In the genomic region with DNA sequence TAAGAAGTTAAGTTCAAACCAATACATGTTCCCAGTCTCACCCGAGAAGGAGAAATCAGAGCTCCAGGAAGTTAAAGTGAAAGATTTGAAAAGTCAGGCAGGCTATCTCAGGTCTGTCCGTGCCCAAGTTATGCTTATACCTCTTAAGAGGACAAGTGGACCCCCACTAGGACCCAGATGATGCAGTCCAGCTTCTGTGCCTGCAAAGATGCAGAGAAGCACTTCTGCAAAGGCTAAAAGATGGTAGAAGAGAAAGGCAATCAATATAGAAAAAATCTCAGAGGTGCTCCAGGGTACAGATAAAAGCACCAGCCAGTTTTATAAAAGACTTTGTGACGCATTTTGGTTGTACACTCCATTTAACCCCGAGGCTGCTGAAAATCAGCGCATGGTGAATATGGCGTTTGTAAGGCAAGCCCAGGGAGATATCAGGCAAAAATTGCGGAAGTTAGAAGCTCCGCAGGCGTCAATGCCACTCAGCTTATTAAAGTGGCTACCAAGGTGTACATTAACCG, we compare ENCODE assay signal across 9 cellular contexts. TPM values are rescaled to one million over a fixed set of nuclear protein-coding genes. Genes with fewer than 3 reads are reported as not detected.
DNase-seq lines count a peak whose midpoint lies in the region; ATAC-seq and TF ChIP-seq lines count a peak whose summit lies in the region.
"Had no signal": no experiment of that assay in that cellular context is flagged by ENCODE, and none has a peak within 500 bp of the region (broad histone marks: within the 10 kb centered on the region; RNA-seq: fewer than 3 reads in every experiment).

No MANE protein-coding gene starts in this region.

- TF ChIP-seq EP300 in upper lobe of left lung (IDR thresholded peaks at IDR 0.05), result no peak

- peaks cover 2% of the 10 kb centered on the region for H3K36me3 Mint-ChIP-seq in central memory CD8-positive, alpha-beta T cell (ENCODE audit: insufficient read depth)

- TF ChIP-seq CTCF in GM12865 (IDR thresholded peaks at IDR 0.05; ENCODE audit: insufficient read depth, low read depth, low read length, missing control alignments), result no peak
- no peak for TF ChIP-seq CTCF in lower lobe of right lung (IDR thresholded peaks at IDR 0.05)
- TF ChIP-seq CTCF in upper lobe of left lung (IDR thresholded peaks at IDR 0.05), result no peak

- 4 to 8% methylated on average over 10 of the region's 10 CpGs for WGBS in upper lobe of left lung, 2 donors

- H3K4me1 ChIP-seq in lower lobe of right lung (peaks cover 25% of the 10 kb centered on the region), upper lobe of left lung (peaks cover 5 to 20% (median 8%) of the 10 kb centered on the region in 4 donors)

- H3K36me3 ChIP-seq in lower lobe of right lung (no peaks in the 10 kb centered on the region), upper lobe of left lung (no peaks in the 10 kb centered on the region)

- no peaks in the 10 kb centered on the region for H3K27me3 ChIP-seq in lower lobe of right lung (ENCODE audit: low read depth)
- H3K27me3 ChIP-seq in upper lobe of left lung, result no peaks in the 10 kb centered on the region

- ATAC-seq in HG03135 (IDR thresholded peaks at IDR 0.05; ENCODE audit: unreplicated experiment) (peak; percentile 49), lower lobe of right lung (peak; percentile 51 to 52), upper lobe of left lung (ENCODE audit: low FRiP score in 2 of 2) (peak in 1 of 2 donors; percentile 69), GM21576 (IDR thresholded peaks at IDR 0.05; ENCODE audit: unreplicated experiment) (no peak), HG03025 (IDR thresholded peaks at IDR 0.05; ENCODE audit: low FRiP score, unreplicated experiment) (no peak)
- ATAC-seq in central memory CD8-positive, alpha-beta T cell (replicated peaks; ENCODE audit: extremely low read depth, poor library complexity, severe bottlenecking), result peak; percentile 65

- H3K9me3 Mint-ChIP-seq in central memory CD8-positive, alpha-beta T cell, result no peaks in the 10 kb centered on the region
- H3K9me3 Mint-ChIP-seq: T-helper 1 cell treated with Interleukin-12 subunit alpha and Interleukin-12 subunit beta and Interleukin-4 antibody, amounts not matched to agents 30 μg/mL and 1 μg/mL, for 36 hours had no signal

- intact Hi-C loops in lower lobe of right lung (cut with DNase I), result no loop called here

- TF ChIP-seq POLR2A in upper lobe of left lung (IDR thresholded peaks at IDR 0.05), result no peak

- no peak overlapping the region for H3K4me3 Mint-ChIP-seq in central memory CD8-positive, alpha-beta T cell
- H3K4me3 Mint-ChIP-seq: T-helper 1 cell treated with Interleukin-12 subunit alpha and Interleukin-12 subunit beta and Interleukin-4 antibody, amounts not matched to agents 30 μg/mL and 1 μg/mL, for 36 hours had no signal

- H3K27ac ChIP-seq in lower lobe of right lung, result peak overlapping the region; percentile 4
- no peak overlapping the region for H3K27ac ChIP-seq in upper lobe of left lung

- DNase-seq in GM12865 (ENCODE audit: low read depth) (peak; percentile 50), lower lobe of right lung (no peak), upper lobe of left lung (no peak), Kasumi-1 (lab: John Stamatoyannopoulos, UW) (no peak)
- no peak for DNase-seq in central memory CD8-positive, alpha-beta T cell (ENCODE audit: low spot score in 2 of 2)

- H3K27ac Mint-ChIP-seq in central memory CD8-positive, alpha-beta T cell (ENCODE audit: low read depth), result no peak overlapping the region
- H3K27ac Mint-ChIP-seq: T-helper 1 cell treated with Interleukin-12 subunit alpha and Interleukin-12 subunit beta and Interleukin-4 antibody, amounts not matched to agents 30 μg/mL and 1 μg/mL, for 36 hours had no signal

- H3K9me3 ChIP-seq in lower lobe of right lung (no peaks in the 10 kb centered on the region), upper lobe of left lung (no peaks in the 10 kb centered on the region)

- H3K27me3 Mint-ChIP-seq in central memory CD8-positive, alpha-beta T cell, result no peaks in the 10 kb centered on the region

- no peaks in the 10 kb centered on the region for H3K4me1 Mint-ChIP-seq in central memory CD8-positive, alpha-beta T cell

- H3K4me3 ChIP-seq in GM12865 (ENCODE audit: low read depth, low read length), result peak overlapping the region; percentile 69
- H3K4me3 ChIP-seq in lower lobe of right lung, result peak overlapping the region; percentile 51
- peak overlapping the region; percentile 29 to 48 (median 42) for H3K4me3 ChIP-seq in upper lobe of left lung

RNA-seq across cellular contexts. Expression of a gene that starts 9.9 kb away (rescaled TPM):
- total RNA-seq in lower lobe of right lung, result not detected
- not detected for total RNA-seq in upper lobe of left lung

RNA-seq across cellular contexts. Expression of a gene that starts 29.1 kb away (rescaled TPM):
- total RNA-seq in lower lobe of right lung, result 4.4 TPM
- total RNA-seq in upper lobe of left lung, result 1 to 10 TPM; 2.4 to 9.9 (median 4.5) TPM

Comparison
In these comparisons a context has a peak if more than half of its experiments do, and no peak if none do; other contexts are left out.
1. ATAC-seq: peak in HG03135 (single experiment), central memory CD8-positive, alpha-beta T cell (single experiment) and lower lobe of right lung (2 of 2); none in GM21576 (single experiment) and HG03025 (single experiment).
2. Peak in every context shown above with its lines, with median percentiles within 50 percentile points of each other: H3K4me3 ChIP-seq.